8 cellular contexts compared by ENCODE assay signal in genomic region chr10:29590598-29591415, GRCh38.
DNase-seq lines count a peak whose midpoint lies in the region; ATAC-seq, FAIRE-seq and TF ChIP-seq lines count a peak whose summit lies in the region.

No MANE protein-coding gene starts in this region.

- H3K9me3 ChIP-seq in stomach smooth muscle (ENCODE audit: control insufficient read depth in 2 of 2, low read length in 2 of 2): no peaks in the 10 kb centered on the region

- peak overlapping the region in 1 of 2 donors; percentile 48 for H3K9ac ChIP-seq in stomach smooth muscle (ENCODE audit: low read length in 2 of 2)

- peaks cover 63% of the 10 kb centered on the region for H3K4me1 ChIP-seq in stomach smooth muscle (ENCODE audit: control insufficient read depth, insufficient read depth, low read length)

- FAIRE-seq in islet of Langerhans (lab: Jason Lieb, UNC): peak; percentile 78

- H3K4me3 ChIP-seq in AG10803 (ENCODE audit: low read length) (no peak overlapping the region; the same call in 1 of the 2 replicates), brain microvascular endothelial cell (ENCODE audit: low read depth, low read length) (no peak overlapping the region), stomach smooth muscle (ENCODE audit: low read length in 2 of 2) (peak overlapping the region in 1 of 2 donors; percentile 44)

- peak; percentile 86 for DNase-seq in AG10803 (ENCODE audit: low read depth)
- DNase-seq in NCI-H82 treated with DMSO at 0.1 percent for 48 hours (lab: John Stamatoyannopoulos, UW; ENCODE audit: unreplicated experiment): peak; percentile 6
- peak; percentile 28 for DNase-seq in brain microvascular endothelial cell
- no peak for DNase-seq in activated CD8-positive, alpha-beta memory T cell treated with anti-CD3 and anti-CD28 coated beads, Interleukin-2, amount 50 U/mL, for 48 hours

- in situ Hi-C loops in brain microvascular endothelial cell (cut with HindIII; ENCODE audit: low pct_ligation_motif_present, low sequenced_read_pairs): no loop called here

- H3K27ac ChIP-seq in brain microvascular endothelial cell: peak overlapping the region; percentile 76
- peak overlapping the region; percentile 32 for H3K27ac ChIP-seq in stomach smooth muscle (ENCODE audit: low read length)

- TF ChIP-seq CTCF in AG10803 (conservative IDR thresholded peaks at IDR 0.05; ENCODE audit: low read length) (peak; percentile 97), GM12874 (IDR thresholded peaks at IDR 0.05; ENCODE audit: insufficient read depth, low read depth, low read length) (peak; percentile 61), brain microvascular endothelial cell (IDR thresholded peaks at IDR 0.05; ENCODE audit: low read depth, low read length, missing control alignments) (peak; percentile 74)

- no peaks in the 10 kb centered on the region for H3K36me3 ChIP-seq in brain microvascular endothelial cell (replicated peaks)
- peaks cover 0 to 7% of the 10 kb centered on the region in 2 donors for H3K36me3 ChIP-seq in stomach smooth muscle (ENCODE audit: control insufficient read depth in 2 of 2, insufficient read depth in 2 of 2, low read length in 2 of 2)

- H3K27me3 ChIP-seq in brain microvascular endothelial cell (replicated peaks) (no peaks in the 10 kb centered on the region), stomach smooth muscle (ENCODE audit: control insufficient read depth in 1 of 2, insufficient read depth in 2 of 2, low read length in 2 of 2) (no peaks in the 10 kb centered on the region)

- ATAC-seq in GM19463 (IDR thresholded peaks at IDR 0.05; ENCODE audit: unreplicated experiment): no peak
